10 cellular contexts compared by ENCODE assay signal in genomic region chr12:56262955-56263354, GRCh38. TPM values are rescaled to one million over a fixed set of nuclear protein-coding genes. Genes with fewer than 3 reads are reported as not detected.
A peak's percentile ranks its signal among the peaks of the same experiment; 100 is the strongest.
DNase-seq lines count a peak whose midpoint lies in the region; FAIRE-seq and TF ChIP-seq lines count a peak whose summit lies in the region.
"Not testable (repeated sequence)": the region's sequence is repeated elsewhere in the genome, so short reads cannot be mapped to it uniquely, and the experiment has no call there.
"Had no signal": no experiment of that assay in that cellular context is flagged by ENCODE, and none has a peak within 500 bp of the region (broad histone marks: within the 10 kb centered on the region; RNA-seq: fewer than 3 reads in every experiment).

No MANE protein-coding gene starts in this region.

- H3K9me3 Mint-ChIP-seq in activated CD4-positive, alpha-beta T cell treated with anti-CD3 and anti-CD28 coated beads, Interleukin-2, amount 10 ng/mL, durations not matched to agents 24 days and 14 days; activated naive CD4-positive, alpha-beta T cell treated with anti-CD3 and anti-CD28 coated beads for 36 hours: not testable (repeated sequence)

- H2AFZ ChIP-seq in keratinocyte (ENCODE audit: control insufficient read depth, low read length) = not testable (repeated sequence)

- intact Hi-C loops in activated CD4-positive, alpha-beta T cell treated with anti-CD3 and anti-CD28 coated beads, Interleukin-2, amount 10 ng/mL, durations not matched to agents 24 days and 14 days (cut with micrococcal nuclease) = loop anchor here (10.0 kb wide), 1 partner anchor 202 kb away; the partner anchor contains the start of gene SPRYD4
- intact Hi-C loops in activated naive CD4-positive, alpha-beta T cell treated with anti-CD3 and anti-CD28 coated beads for 36 hours (cut with micrococcal nuclease) = not testable (repeated sequence)

- H3K27me3 ChIP-seq in BE2C; keratinocyte (ENCODE audit: control insufficient read depth, extremely low read depth, insufficient read depth, low read length): not testable (repeated sequence)

- H3K4me3 ChIP-seq in BE2C (ENCODE audit: low read depth, low read length); keratinocyte (ENCODE audit: control insufficient read depth in 2 of 3, extremely low read depth in 1 of 3, insufficient read depth in 2 of 3, low read depth in 1 of 3, low read length in 3 of 3): not testable (repeated sequence)

- H3K9me3 ChIP-seq in BE2C; keratinocyte (ENCODE audit: control insufficient read depth, low read depth, low read length): not testable (repeated sequence)

- H3K36me3 Mint-ChIP-seq in activated CD4-positive, alpha-beta T cell treated with anti-CD3 and anti-CD28 coated beads, Interleukin-2, amount 10 ng/mL, durations not matched to agents 24 days and 14 days (ENCODE audit: low read depth); activated naive CD4-positive, alpha-beta T cell treated with anti-CD3 and anti-CD28 coated beads for 36 hours (ENCODE audit: low read depth): not testable (repeated sequence)

- not testable (repeated sequence) for H3K9ac ChIP-seq in keratinocyte (ENCODE audit: control insufficient read depth, extremely low read depth, insufficient read depth, low read length)

- not testable (repeated sequence) for H3K9me1 ChIP-seq in keratinocyte (ENCODE audit: control insufficient read depth, extremely low read depth, insufficient read depth, low read length)

- not testable (repeated sequence) for TF ChIP-seq EP300 in Ishikawa (IDR thresholded peaks at IDR 0.05; ENCODE audit: borderline replicate concordance)

- not testable (repeated sequence) for DNase-seq in BE2C; RWPE1 (ENCODE audit: low spot score); keratinocyte (ENCODE audit: low read depth, low spot score)
- peak; percentile 64 for DNase-seq in activated CD4-positive, alpha-beta T cell treated with anti-CD3 and anti-CD28 coated beads, Interleukin-2, amount 10 ng/mL, durations not matched to agents 24 days and 14 days
- peak; percentile 42 for DNase-seq in activated naive CD4-positive, alpha-beta T cell treated with anti-CD3 and anti-CD28 coated beads for 36 hours

- CTCF ChIA-PET in RWPE1 (lab: Yijun Ruan, JAX) = not testable (repeated sequence)
- CTCF ChIA-PET in activated naive CD4-positive, alpha-beta T cell treated with anti-CD3 and anti-CD28 coated beads for 36 hours (lab: Charles Lee) = interaction anchor here (0.6 to 1.3 kb wide), 3 partner anchors 98 to 486 kb away, joined by 3 to 4 read pairs (median 3); partner anchors contain the start of gene ESYT1

- peak overlapping the region; percentile 76 for H3K27ac ChIP-seq in RWPE1
- peak overlapping the region; percentile 76 for H3K27ac ChIP-seq in keratinocyte (ENCODE audit: control insufficient read depth, insufficient read depth, low read length)

- H3K4me3 Mint-ChIP-seq in activated CD4-positive, alpha-beta T cell treated with anti-CD3 and anti-CD28 coated beads, Interleukin-2, amount 10 ng/mL, durations not matched to agents 24 days and 14 days; activated naive CD4-positive, alpha-beta T cell treated with anti-CD3 and anti-CD28 coated beads for 36 hours: not testable (repeated sequence)

- H3K27me3 Mint-ChIP-seq in activated CD4-positive, alpha-beta T cell treated with anti-CD3 and anti-CD28 coated beads, Interleukin-2, amount 10 ng/mL, durations not matched to agents 24 days and 14 days; activated naive CD4-positive, alpha-beta T cell treated with anti-CD3 and anti-CD28 coated beads for 36 hours (ENCODE audit: low read depth): not testable (repeated sequence)

- not testable (repeated sequence) for H3K4me2 ChIP-seq in keratinocyte (ENCODE audit: control insufficient read depth, extremely low read depth, insufficient read depth, low read depth, low read length)

- POLR2A ChIA-PET in RWPE1 (lab: Yijun Ruan, JAX; ENCODE audit: low non-redundant PET) = not testable (repeated sequence)

- H3K27ac Mint-ChIP-seq in activated CD4-positive, alpha-beta T cell treated with anti-CD3 and anti-CD28 coated beads, Interleukin-2, amount 10 ng/mL, durations not matched to agents 24 days and 14 days; activated naive CD4-positive, alpha-beta T cell treated with anti-CD3 and anti-CD28 coated beads for 36 hours: not testable (repeated sequence)

- peak; percentile 15; the same call in 1 of the 2 replicates for TF ChIP-seq RAD21 in Ishikawa (IDR thresholded peaks at IDR 0.05; ENCODE audit: low read depth)

- peaks cover 19% of the 10 kb centered on the region for H3K4me1 Mint-ChIP-seq in activated CD4-positive, alpha-beta T cell treated with anti-CD3 and anti-CD28 coated beads, Interleukin-2, amount 10 ng/mL, durations not matched to agents 24 days and 14 days
- peaks cover 21% of the 10 kb centered on the region for H3K4me1 Mint-ChIP-seq in activated naive CD4-positive, alpha-beta T cell treated with anti-CD3 and anti-CD28 coated beads for 36 hours (ENCODE audit: low read depth)

- TF ChIP-seq CTCF in BE2C (IDR thresholded peaks at IDR 0.05; ENCODE audit: low read depth, low read length) (peak; percentile 19; the same call in 1 of the 2 replicates), GM12873 (IDR thresholded peaks at IDR 0.05; ENCODE audit: insufficient read depth, low read depth, low read length, missing control alignments) (peak; percentile 20)
- not testable (repeated sequence) for TF ChIP-seq CTCF in RWPE1 (conservative IDR thresholded peaks at IDR 0.05; ENCODE audit: low read depth); keratinocyte (optimal IDR thresholded peaks at IDR 0.05 in 1 of 3, IDR thresholded peaks at IDR 0.05 in 1 of 3, conservative IDR thresholded peaks at IDR 0.05 in 1 of 3; ENCODE audit: extremely low read depth in 1 of 3, insufficient read depth in 2 of 3, low read length in 3 of 3)

- H3K4me1 ChIP-seq in BE2C = not testable (repeated sequence)
- H3K4me1 ChIP-seq in keratinocyte (ENCODE audit: control insufficient read depth, extremely low read depth, insufficient read depth, low read length) = peaks cover 26% of the 10 kb centered on the region

- not testable (repeated sequence) for FAIRE-seq in keratinocyte (lab: Jason Lieb, UNC)

- not testable (repeated sequence) for H3K79me2 ChIP-seq in keratinocyte (ENCODE audit: control insufficient read depth, insufficient read depth, low read length)

- H3K36me3 ChIP-seq in BE2C; keratinocyte (ENCODE audit: control insufficient read depth in 2 of 2, extremely low read depth in 1 of 2, insufficient read depth in 2 of 2, low read length in 2 of 2): not testable (repeated sequence)

- dilution Hi-C loops in keratinocyte (cut with MboI; ENCODE audit: extremely low pct_ligation_motif_present, low sequenced_read_pairs) = not testable (repeated sequence)

- not testable (repeated sequence) for H4K20me1 ChIP-seq in keratinocyte (ENCODE audit: control insufficient read depth, extremely low read depth, insufficient read depth, low read length)

RNA-seq across cellular contexts. Expression of gene COQ10A, which starts 3.8 kb away (rescaled TPM):
- polyA plus RNA-seq in BE2C (2012; ENCODE audit: insufficient read depth, insufficient read length, low read depth) = 25.3 TPM
- 17.0 TPM in 2 replicates for total RNA-seq in activated CD4-positive, alpha-beta T cell treated with anti-CD3 and anti-CD28 coated beads, Interleukin-2, amount 10 ng/mL, durations not matched to agents 24 days and 14 days
- total RNA-seq in activated naive CD4-positive, alpha-beta T cell treated with anti-CD3 and anti-CD28 coated beads for 36 hours = 1 to 10 TPM; 3.5 to 6.1 TPM
- polyA plus RNA-seq in keratinocyte = 7.5 to 12.1 TPM (median 11.6 TPM) in 3 replicates
- polyA plus RNA-seq in keratinocyte (2011; ENCODE audit: low read depth) = 1.4 TPM
- polyA plus RNA-seq in keratinocyte (2011; cell fraction: cytosol; rRNA removed) = 4.1 and 6.3 TPM in 2 replicates
- polyA plus RNA-seq in keratinocyte (2011; cell fraction: nucleus; rRNA removed) = 24.8 and 25.0 TPM in 2 replicates
- polyA plus RNA-seq in keratinocyte (2012; ENCODE audit: low replicate concordance) = 4.4 and 4.6 TPM in 2 replicates
- polyA minus RNA-seq in keratinocyte = 3.9 to 7.4 TPM (median 4.4 TPM) in 3 replicates
- 3.6 TPM for polyA minus RNA-seq in keratinocyte (2011; cell fraction: cytosol; rRNA and poly(A)+ RNA removed)
- polyA minus RNA-seq in keratinocyte (2011; cell fraction: nucleus; rRNA and poly(A)+ RNA removed) = 2.4 and 5.7 TPM in 2 replicates

RNA-seq across cellular contexts. Expression of gene ANKRD52, which starts 4.8 kb away (rescaled TPM):
- polyA plus RNA-seq in BE2C (2012; ENCODE audit: insufficient read depth, insufficient read length, low read depth) = 32.3 TPM
- total RNA-seq in activated CD4-positive, alpha-beta T cell treated with anti-CD3 and anti-CD28 coated beads, Interleukin-2, amount 10 ng/mL, durations not matched to agents 24 days and 14 days = 68.0 and 69.0 TPM in 2 replicates
- total RNA-seq in activated naive CD4-positive, alpha-beta T cell treated with anti-CD3 and anti-CD28 coated beads for 36 hours = 10 to 100 TPM; 23.6 to 25.6 TPM
- 14.0 to 21.0 TPM (median 15.2 TPM) in 3 replicates for polyA plus RNA-seq in keratinocyte
- polyA plus RNA-seq in keratinocyte (2011; ENCODE audit: low read depth) = 4.0 TPM
- polyA plus RNA-seq in keratinocyte (2011; cell fraction: cytosol; rRNA removed) = 12.9 and 17.4 TPM in 2 replicates
- polyA plus RNA-seq in keratinocyte (2011; cell fraction: nucleus; rRNA removed) = 66.1 and 81.3 TPM in 2 replicates
- 11.1 and 32.5 TPM in 2 replicates for polyA plus RNA-seq in keratinocyte (2012; ENCODE audit: low replicate concordance)
- polyA minus RNA-seq in keratinocyte = 29.8 to 157 TPM (median 37.3 TPM) in 3 replicates
- 32.6 TPM for polyA minus RNA-seq in keratinocyte (2011; cell fraction: cytosol; rRNA and poly(A)+ RNA removed)
- 37.0 and 48.9 TPM in 2 replicates for polyA minus RNA-seq in keratinocyte (2011; cell fraction: nucleus; rRNA and poly(A)+ RNA removed)

RNA-seq across cellular contexts. Expression of gene SLC39A5, which starts 33.1 kb away (rescaled TPM):
- polyA plus RNA-seq in BE2C (2012; ENCODE audit: insufficient read depth, insufficient read length, low read depth) = 0.60 TPM
- 0.86 and 1.6 TPM in 2 replicates for total RNA-seq in activated CD4-positive, alpha-beta T cell treated with anti-CD3 and anti-CD28 coated beads, Interleukin-2, amount 10 ng/mL, durations not matched to agents 24 days and 14 days
- total RNA-seq in activated naive CD4-positive, alpha-beta T cell treated with anti-CD3 and anti-CD28 coated beads for 36 hours = 1 to 10 TPM in 1 of 2 experiments, under 1 TPM in 1; 0.98 to 1.8 TPM
- 0.09 TPM in 1 of 3 replicates, not detected in the others for polyA plus RNA-seq in keratinocyte
- not detected for polyA plus RNA-seq in keratinocyte (2011; ENCODE audit: low read depth)
- not detected in 2 replicates for polyA plus RNA-seq in keratinocyte (2011; cell fraction: cytosol; rRNA removed)
- polyA plus RNA-seq in keratinocyte (2011; cell fraction: nucleus; rRNA removed) = 0.15 TPM in 1 of 2 replicates, not detected in the other
- polyA plus RNA-seq in keratinocyte (2012; ENCODE audit: low replicate concordance) = not detected in 2 replicates
- polyA minus RNA-seq in keratinocyte = 1.2 TPM in 1 of 3 replicates, not detected in the others
- polyA minus RNA-seq in keratinocyte (2011; cell fraction: cytosol; rRNA and poly(A)+ RNA removed) = not detected
- not detected in 2 replicates for polyA minus RNA-seq in keratinocyte (2011; cell fraction: nucleus; rRNA and poly(A)+ RNA removed)
- total RNA-seq: H1, NCI-H460 had no signal
- polyA plus RNA-seq: CD4-positive, alpha-beta memory T cell had no signal

RNA-seq across cellular contexts. Expression of gene CS, which starts 37.2 kb away (rescaled TPM):
- polyA plus RNA-seq in BE2C (2012; ENCODE audit: insufficient read depth, insufficient read length, low read depth) = 362 TPM
- 311 and 317 TPM in 2 replicates for total RNA-seq in activated CD4-positive, alpha-beta T cell treated with anti-CD3 and anti-CD28 coated beads, Interleukin-2, amount 10 ng/mL, durations not matched to agents 24 days and 14 days
- 100 to 1,000 TPM; 330 to 336 TPM for total RNA-seq in activated naive CD4-positive, alpha-beta T cell treated with anti-CD3 and anti-CD28 coated beads for 36 hours
- polyA plus RNA-seq in keratinocyte = 54.3 to 197 TPM (median 105 TPM) in 3 replicates
- 50.2 TPM for polyA plus RNA-seq in keratinocyte (2011; ENCODE audit: low read depth)
- 127 and 169 TPM in 2 replicates for polyA plus RNA-seq in keratinocyte (2011; cell fraction: cytosol; rRNA removed)
- 154 and 160 TPM in 2 replicates for polyA plus RNA-seq in keratinocyte (2011; cell fraction: nucleus; rRNA removed)
- polyA plus RNA-seq in keratinocyte (2012; ENCODE audit: low replicate concordance) = 71.9 and 113 TPM in 2 replicates
- polyA minus RNA-seq in keratinocyte = 67.6 to 211 TPM (median 146 TPM) in 3 replicates
- polyA minus RNA-seq in keratinocyte (2011; cell fraction: cytosol; rRNA and poly(A)+ RNA removed) = 105 TPM
- polyA minus RNA-seq in keratinocyte (2011; cell fraction: nucleus; rRNA and poly(A)+ RNA removed) = 83.0 and 115 TPM in 2 replicates

RNA-seq across cellular contexts. Expression of gene NABP2, which starts 38.8 kb away (rescaled TPM):
- polyA plus RNA-seq in BE2C (2012; ENCODE audit: insufficient read depth, insufficient read length, low read depth) = 147 TPM
- 94.7 and 96.0 TPM in 2 replicates for total RNA-seq in activated CD4-positive, alpha-beta T cell treated with anti-CD3 and anti-CD28 coated beads, Interleukin-2, amount 10 ng/mL, durations not matched to agents 24 days and 14 days
- total RNA-seq in activated naive CD4-positive, alpha-beta T cell treated with anti-CD3 and anti-CD28 coated beads for 36 hours = 10 to 100 TPM; 57.4 to 59.0 TPM
- polyA plus RNA-seq in keratinocyte = 45.6 to 53.5 TPM (median 53.0 TPM) in 3 replicates
- 30.6 TPM for polyA plus RNA-seq in keratinocyte (2011; ENCODE audit: low read depth)
- polyA plus RNA-seq in keratinocyte (2011; cell fraction: cytosol; rRNA removed) = 39.4 and 44.0 TPM in 2 replicates
- 11.3 and 13.9 TPM in 2 replicates for polyA plus RNA-seq in keratinocyte (2011; cell fraction: nucleus; rRNA removed)
- polyA plus RNA-seq in keratinocyte (2012; ENCODE audit: low replicate concordance) = 28.8 and 36.8 TPM in 2 replicates
- 16.8 to 27.1 TPM (median 23.0 TPM) in 3 replicates for polyA minus RNA-seq in keratinocyte
- 20.3 TPM for polyA minus RNA-seq in keratinocyte (2011; cell fraction: cytosol; rRNA and poly(A)+ RNA removed)
- polyA minus RNA-seq in keratinocyte (2011; cell fraction: nucleus; rRNA and poly(A)+ RNA removed) = 2.8 and 3.8 TPM in 2 replicates
